5 cellular contexts compared by ENCODE assay signal in the genomic region with DNA sequence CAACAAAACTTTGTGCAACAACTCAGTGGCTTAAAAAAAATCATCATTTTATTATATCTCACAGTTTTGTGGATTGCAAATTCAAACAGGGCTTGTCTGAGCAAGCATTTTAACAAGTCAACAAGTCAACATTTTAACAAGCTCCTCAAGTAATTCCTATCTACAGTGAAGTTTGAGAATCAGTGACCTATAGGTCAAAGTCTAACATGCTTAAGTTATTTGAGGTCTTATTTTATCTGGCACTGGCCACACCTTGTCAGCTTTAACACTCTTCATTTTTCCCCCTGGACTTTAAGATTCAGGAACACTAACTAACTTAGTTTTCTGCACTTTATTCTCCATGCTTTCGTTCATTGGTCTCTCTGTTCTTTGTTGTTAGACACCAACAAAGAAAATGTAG.
"Had no signal": no experiment of that assay in that cellular context is flagged by ENCODE, and none has a peak within 500 bp of the region (broad histone marks: within the 10 kb centered on the region; RNA-seq: fewer than 3 reads in every experiment).

No MANE protein-coding gene starts in this region.

- H2AFZ ChIP-seq: GM23248 had no signal

- DNase-seq: GM23248, H9, HCEC 1CT, IMR-90 had no signal

- H3K27ac ChIP-seq: GM23248 had no signal

- ATAC-seq: K562 had no signal

- H3K4me3 ChIP-seq: GM23248, K562 had no signal
